10 cellular contexts compared by ENCODE assay signal in genomic region chr1:242058181-242058580, GRCh38. TPM values are rescaled to one million over a fixed set of nuclear protein-coding genes. Genes with fewer than 3 reads are reported as not detected.
DNase-seq lines count a peak whose midpoint lies in the region; ATAC-seq and TF ChIP-seq lines count a peak whose summit lies in the region.
"Not testable (repeated sequence)": the region's sequence is repeated elsewhere in the genome, so short reads cannot be mapped to it uniquely, and the experiment has no call there.
"Had no signal": no experiment of that assay in that cellular context is flagged by ENCODE, and none has a peak within 500 bp of the region (broad histone marks: within the 10 kb centered on the region; RNA-seq: fewer than 3 reads in every experiment).

No MANE protein-coding gene starts in this region.

- not testable (repeated sequence) for H3K4me3 Mint-ChIP-seq in activated CD4-positive, alpha-beta T cell treated with anti-CD3 and anti-CD28 coated beads, Interleukin-2, amount 10 ng/mL, durations not matched to agents 24 days and 14 days

- not testable (repeated sequence) for H3K4me3 ChIP-seq in HEK293 (ENCODE audit: low read depth, low read length)

- POLR2A ChIA-PET in HEK293 (lab: Yijun Ruan, JAX), result not testable (repeated sequence)

- H3K27ac ChIP-seq in HEK293 (ENCODE audit: extremely low read depth, low read depth, low read length), result not testable (repeated sequence)

- not testable (repeated sequence) for H3K36me3 ChIP-seq in HEK293 (ENCODE audit: control insufficient read depth in 2 of 2, insufficient read depth in 1 of 2, low read length in 2 of 2)

- not testable (repeated sequence) for H3K4me1 Mint-ChIP-seq in activated CD4-positive, alpha-beta T cell treated with anti-CD3 and anti-CD28 coated beads, Interleukin-2, amount 10 ng/mL, durations not matched to agents 24 days and 14 days

- peak; percentile 1 for DNase-seq in activated CD4-positive, alpha-beta T cell treated with anti-CD3 and anti-CD28 coated beads, Interleukin-2, amount 10 ng/mL, durations not matched to agents 24 days and 14 days

- intact Hi-C loops in activated CD4-positive, alpha-beta T cell treated with anti-CD3 and anti-CD28 coated beads, Interleukin-2, amount 10 ng/mL, durations not matched to agents 24 days and 14 days (cut with micrococcal nuclease), result not testable (repeated sequence)

- H3K27ac Mint-ChIP-seq in activated CD4-positive, alpha-beta T cell treated with anti-CD3 and anti-CD28 coated beads, Interleukin-2, amount 10 ng/mL, durations not matched to agents 24 days and 14 days, result not testable (repeated sequence)

- H3K27me3 Mint-ChIP-seq in activated CD4-positive, alpha-beta T cell treated with anti-CD3 and anti-CD28 coated beads, Interleukin-2, amount 10 ng/mL, durations not matched to agents 24 days and 14 days, result not testable (repeated sequence)

- not testable (repeated sequence) for TF ChIP-seq CTCF in HEK293 (tag by site-specific recombination; IDR thresholded peaks at IDR 0.05)

- ATAC-seq in GM18498 (IDR thresholded peaks at IDR 0.05; ENCODE audit: unreplicated experiment) (peak; percentile 5), GM19395 (IDR thresholded peaks at IDR 0.05; ENCODE audit: unreplicated experiment) (peak; percentile 15), GM21390 (IDR thresholded peaks at IDR 0.05; ENCODE audit: unreplicated experiment) (peak; percentile 8), HG03354 (IDR thresholded peaks at IDR 0.05; ENCODE audit: poor library complexity, severe bottlenecking, unreplicated experiment) (peak; percentile 10)

- H3K36me3 Mint-ChIP-seq in activated CD4-positive, alpha-beta T cell treated with anti-CD3 and anti-CD28 coated beads, Interleukin-2, amount 10 ng/mL, durations not matched to agents 24 days and 14 days (ENCODE audit: low read depth), result not testable (repeated sequence)

- H3K4me1 ChIP-seq in HEK293 (ENCODE audit: control insufficient read depth, insufficient read depth, low read length), result not testable (repeated sequence)

- H3K9me3 ChIP-seq in HEK293 (ENCODE audit: control insufficient read depth, insufficient read depth, low read depth, low read length), result not testable (repeated sequence)

- H3K9me3 Mint-ChIP-seq in activated CD4-positive, alpha-beta T cell treated with anti-CD3 and anti-CD28 coated beads, Interleukin-2, amount 10 ng/mL, durations not matched to agents 24 days and 14 days, result not testable (repeated sequence)

- CTCF ChIA-PET in HEK293 (lab: Yijun Ruan, JAX), result not testable (repeated sequence)

TF ChIP-seq in HEK293, 187 proteins besides CTCF, POLR2A, EP300 and RAD21:
- TF ChIP-seq ZNF280D (tag by site-specific recombination; IDR thresholded peaks at IDR 0.05) (0 out of 2 replicates have a peak, but pooled peaks have one; percentile 38), ZNF146 (tag by site-specific recombination; IDR thresholded peaks at IDR 0.05) (peak; percentile 98), ZNF580 (tag by site-specific recombination; IDR thresholded peaks at IDR 0.05) (0 out of 2 replicates have a peak, but pooled peaks have one; percentile 49)

RNA-seq across cellular contexts. Expression of gene MAP1LC3C, which starts 59.3 kb away (rescaled TPM):
- not detected in 2 replicates for total RNA-seq in activated CD4-positive, alpha-beta T cell treated with anti-CD3 and anti-CD28 coated beads, Interleukin-2, amount 10 ng/mL, durations not matched to agents 24 days and 14 days
- total RNA-seq: B cell; Calu3; CD4-positive, alpha-beta T cell; CD8-positive, alpha-beta T cell had no signal
